In genomic region chr3:185585523-185585861, GRCh38 we compare ENCODE assay signal across 8 cellular contexts. TPM values are rescaled to one million over a fixed set of nuclear protein-coding genes. Genes with fewer than 3 reads are reported as not detected.
A peak's percentile ranks its signal among the peaks of the same experiment; 100 is the strongest.
DNase-seq lines count a peak whose midpoint lies in the region; ATAC-seq, FAIRE-seq and TF ChIP-seq lines count a peak whose summit lies in the region.

No MANE protein-coding gene starts in this region.

- dilution Hi-C loops in keratinocyte (cut with MboI; ENCODE audit: extremely low pct_ligation_motif_present, low sequenced_read_pairs) = no loop called here

- H3K9me3 ChIP-seq in keratinocyte (ENCODE audit: control insufficient read depth, low read depth, low read length) = no peaks in the 10 kb centered on the region

- POLR2A ChIA-PET in activated CD4-positive, alpha-beta T cell treated with anti-CD3 and anti-CD28 coated beads for 36 hours (lab: Charles Lee) = interaction anchor here (0.5 to 1.9 kb wide), 7 partner anchors 10 to 673 kb away, joined by 3 to 9 read pairs (median 3); partner anchors contain the start of gene TMEM41A

- intact Hi-C loops in activated CD4-positive, alpha-beta T cell treated with anti-CD3 and anti-CD28 coated beads for 36 hours (cut with DNase I, micrococcal nuclease) = loop anchor here in 1 of 2 experiments (5.0 kb wide), 1 partner anchor 1398 kb away; the partner anchor contains the start of gene ABCF3

- DNase-seq in activated CD4-positive, alpha-beta T cell treated with anti-CD3 and anti-CD28 coated beads for 36 hours = no peak
- no peak for DNase-seq in activated CD4-positive, alpha-beta T cell treated with anti-CD3 and anti-CD28 coated beads for 1 hour
- DNase-seq in activated naive CD4-positive, alpha-beta T cell treated with anti-CD3 and anti-CD28 coated beads, Interleukin-2, amount 50 U/mL, for 72 hours (ENCODE audit: low spot score in 2 of 2) = no peak
- no peak for DNase-seq in keratinocyte (ENCODE audit: low read depth, low spot score)
- DNase-seq in substantia nigra (lab: John Stamatoyannopoulos, UW) = peak in 3 of 49 donors; percentile 7 to 22 (median 19)
- no peak for DNase-seq in UCSD-AML1 (lab: John Stamatoyannopoulos, UW; ENCODE audit: unreplicated experiment)
- no peak for DNase-seq in OCI-M2 (lab: John Stamatoyannopoulos, UW; ENCODE audit: unreplicated experiment)
- no peak for DNase-seq in NCI-H345 (lab: John Stamatoyannopoulos, UW)

- no peaks in the 10 kb centered on the region for H3K27me3 ChIP-seq in keratinocyte (ENCODE audit: control insufficient read depth, extremely low read depth, insufficient read depth, low read length)

- H3K27ac ChIP-seq in keratinocyte (ENCODE audit: control insufficient read depth, insufficient read depth, low read length) (peak overlapping the region; percentile 94), substantia nigra (ENCODE audit: low read depth, low read length, poor library complexity, severe bottlenecking) (peak overlapping the region; percentile 69)

- H3K36me3 ChIP-seq in keratinocyte (ENCODE audit: control insufficient read depth in 2 of 2, extremely low read depth in 1 of 2, insufficient read depth in 2 of 2, low read length in 2 of 2) = no peaks in the 10 kb centered on the region

- no peak for ATAC-seq in activated CD4-positive, alpha-beta T cell treated with anti-CD3 and anti-CD28 coated beads for 36 hours
- no peak for ATAC-seq in activated naive CD4-positive, alpha-beta T cell treated with anti-CD3 and anti-CD28 coated beads, Interleukin-2, amount 50 U/mL, for 72 hours

- CTCF ChIA-PET in activated CD4-positive, alpha-beta T cell treated with anti-CD3 and anti-CD28 coated beads for 36 hours (lab: Charles Lee) = interaction anchor here (0.8 to 2.1 kb wide), 4 partner anchors 10 to 674 kb away, joined by 3 to 14 read pairs (median 8); no protein-coding TSS in a partner anchor

- FAIRE-seq in keratinocyte (lab: Jason Lieb, UNC) = no peak

- H3K4me3 ChIP-seq in keratinocyte (ENCODE audit: control insufficient read depth in 2 of 3, extremely low read depth in 1 of 3, insufficient read depth in 2 of 3, low read depth in 1 of 3, low read length in 3 of 3) = peak overlapping the region; percentile 66 to 86 (median 71)

- peak overlapping the region; percentile 87 for H3K4me3 Mint-ChIP-seq in activated CD4-positive, alpha-beta T cell treated with anti-CD3 and anti-CD28 coated beads for 36 hours

- H3K9ac ChIP-seq in keratinocyte (ENCODE audit: control insufficient read depth, extremely low read depth, insufficient read depth, low read length) = peak overlapping the region; percentile 89

- H3K36me3 Mint-ChIP-seq in activated CD4-positive, alpha-beta T cell treated with anti-CD3 and anti-CD28 coated beads for 36 hours (ENCODE audit: low read depth) = no peaks in the 10 kb centered on the region
- H3K36me3 Mint-ChIP-seq in activated naive CD4-positive, alpha-beta T cell treated with anti-CD3 and anti-CD28 coated beads, Interleukin-2, amount 50 U/mL, for 72 hours = no peaks in the 10 kb centered on the region

- no peaks in the 10 kb centered on the region for H3K9me1 ChIP-seq in keratinocyte (ENCODE audit: control insufficient read depth, extremely low read depth, insufficient read depth, low read length)

- H4K20me1 ChIP-seq in keratinocyte (ENCODE audit: control insufficient read depth, extremely low read depth, insufficient read depth, low read length) = no peaks in the 10 kb centered on the region

- peak overlapping the region; percentile 100 for H3K4me2 ChIP-seq in keratinocyte (ENCODE audit: control insufficient read depth, extremely low read depth, insufficient read depth, low read depth, low read length)

- H3K79me2 ChIP-seq in keratinocyte (ENCODE audit: control insufficient read depth, insufficient read depth, low read length) = peaks cover 20% of the 10 kb centered on the region

- no peak for TF ChIP-seq CTCF in keratinocyte (optimal IDR thresholded peaks at IDR 0.05 in 1 of 3, IDR thresholded peaks at IDR 0.05 in 1 of 3, conservative IDR thresholded peaks at IDR 0.05 in 1 of 3; ENCODE audit: extremely low read depth in 1 of 3, insufficient read depth in 2 of 3, low read length in 3 of 3)

- no peaks in the 10 kb centered on the region for H3K27me3 Mint-ChIP-seq in activated CD4-positive, alpha-beta T cell treated with anti-CD3 and anti-CD28 coated beads for 36 hours

- peak overlapping the region; percentile 93 for H3K27ac Mint-ChIP-seq in activated CD4-positive, alpha-beta T cell treated with anti-CD3 and anti-CD28 coated beads for 36 hours
- H3K27ac Mint-ChIP-seq in activated naive CD4-positive, alpha-beta T cell treated with anti-CD3 and anti-CD28 coated beads, Interleukin-2, amount 50 U/mL, for 72 hours = peak overlapping the region; percentile 91 to 96

- peaks cover 26% of the 10 kb centered on the region for H3K4me1 Mint-ChIP-seq in activated CD4-positive, alpha-beta T cell treated with anti-CD3 and anti-CD28 coated beads for 36 hours

- peak overlapping the region; percentile 99 for H2AFZ ChIP-seq in keratinocyte (ENCODE audit: control insufficient read depth, low read length)

- H3K9me3 Mint-ChIP-seq in activated CD4-positive, alpha-beta T cell treated with anti-CD3 and anti-CD28 coated beads for 36 hours (ENCODE audit: low read depth) = no peaks in the 10 kb centered on the region
- H3K9me3 Mint-ChIP-seq in activated naive CD4-positive, alpha-beta T cell treated with anti-CD3 and anti-CD28 coated beads, Interleukin-2, amount 50 U/mL, for 72 hours = no peaks in the 10 kb centered on the region

- H3K4me1 ChIP-seq in keratinocyte (ENCODE audit: control insufficient read depth, extremely low read depth, insufficient read depth, low read length) = peaks cover 12% of the 10 kb centered on the region

RNA-seq across cellular contexts. Expression of gene SENP2, which starts 0.6 kb away (rescaled TPM):
- total RNA-seq in activated CD4-positive, alpha-beta T cell treated with anti-CD3 and anti-CD28 coated beads for 36 hours = 10 to 100 TPM; 23.2 to 24.6 TPM
- 10 to 100 TPM; 30.6 to 38.6 TPM for total RNA-seq in activated naive CD4-positive, alpha-beta T cell treated with anti-CD3 and anti-CD28 coated beads, Interleukin-2, amount 50 U/mL, for 72 hours
- polyA plus RNA-seq in keratinocyte = 8.7 to 14.0 TPM (median 12.6 TPM) in 3 replicates
- 70.8 TPM for polyA plus RNA-seq in keratinocyte (2011; ENCODE audit: low read depth)
- 10.6 and 15.4 TPM in 2 replicates for polyA plus RNA-seq in keratinocyte (2011; cell fraction: cytosol; rRNA removed)
- polyA plus RNA-seq in keratinocyte (2011; cell fraction: nucleus; rRNA removed) = 10.8 and 13.3 TPM in 2 replicates
- 19.5 and 23.0 TPM in 2 replicates for polyA plus RNA-seq in keratinocyte (2012; ENCODE audit: low replicate concordance)
- polyA minus RNA-seq in keratinocyte = 2.2 to 11.5 TPM (median 10.7 TPM) in 3 replicates
- 18.2 TPM for polyA minus RNA-seq in keratinocyte (2011; cell fraction: cytosol; rRNA and poly(A)+ RNA removed)
- 3.1 and 8.5 TPM in 2 replicates for polyA minus RNA-seq in keratinocyte (2011; cell fraction: nucleus; rRNA and poly(A)+ RNA removed)

RNA-seq across cellular contexts. Expression of gene LIPH, which starts 33.1 kb away (rescaled TPM):
- not detected for total RNA-seq in activated CD4-positive, alpha-beta T cell treated with anti-CD3 and anti-CD28 coated beads for 36 hours
- not detected for total RNA-seq in activated naive CD4-positive, alpha-beta T cell treated with anti-CD3 and anti-CD28 coated beads, Interleukin-2, amount 50 U/mL, for 72 hours
- 0.58 to 1.7 TPM (median 1.1 TPM) in 3 replicates for polyA plus RNA-seq in keratinocyte
- polyA plus RNA-seq in keratinocyte (2011; ENCODE audit: low read depth) = 2.8 TPM
- 0.60 and 1.5 TPM in 2 replicates for polyA plus RNA-seq in keratinocyte (2011; cell fraction: cytosol; rRNA removed)
- polyA plus RNA-seq in keratinocyte (2011; cell fraction: nucleus; rRNA removed) = 3.9 and 4.6 TPM in 2 replicates
- polyA plus RNA-seq in keratinocyte (2012; ENCODE audit: low replicate concordance) = 0.34 and 5.9 TPM in 2 replicates
- 0.85 to 3.0 TPM (median 1.3 TPM) in 3 replicates for polyA minus RNA-seq in keratinocyte
- polyA minus RNA-seq in keratinocyte (2011; cell fraction: cytosol; rRNA and poly(A)+ RNA removed) = 1.7 TPM
- polyA minus RNA-seq in keratinocyte (2011; cell fraction: nucleus; rRNA and poly(A)+ RNA removed) = 3.4 and 4.7 TPM in 2 replicates
